1 cellular context compared by ENCODE assay signal in genomic region chr9:5899292-5899691, GRCh38.
TF ChIP-seq lines count a peak whose summit lies in the region.

No MANE protein-coding gene starts in this region.

TF ChIP-seq in endothelial cell of umbilical vein, 7 proteins besides CTCF, POLR2A, EP300 and RAD21:
- TF ChIP-seq FOS (IDR thresholded peaks at IDR 0.05; ENCODE audit: borderline replicate concordance, insufficient read depth, low read length) (no peak), POLR2AphosphoS5 (IDR thresholded peaks at IDR 0.05; ENCODE audit: insufficient read depth, low read depth, low read length) (no peak), MYC (IDR thresholded peaks at IDR 0.05; ENCODE audit: low read depth, low read length) (no peak), JUN (IDR thresholded peaks at IDR 0.05; ENCODE audit: borderline replicate concordance, insufficient read depth, insufficient read length, low read depth) (no peak)
